In genomic region chr7:139109983-139110411, GRCh38 we compare ENCODE assay signal across 7 cellular contexts. TPM values are rescaled to one million over a fixed set of nuclear protein-coding genes. Genes with fewer than 3 reads are reported as not detected.
DNase-seq lines count a peak whose midpoint lies in the region; ATAC-seq and TF ChIP-seq lines count a peak whose summit lies in the region.

No MANE protein-coding gene starts in this region.

- H3K79me2 ChIP-seq in GM23338 (replicated peaks; ENCODE audit: insufficient read depth): peaks cover 31% of the 10 kb centered on the region

- DNase-seq in GM23338 (ENCODE audit: low spot score) (no peak), glutamatergic neuron (no peak), cerebellum (ENCODE audit: low spot score) (no peak), NCI-H146 treated with DMSO at 0.1 percent for 48 hours (lab: John Stamatoyannopoulos, UW; ENCODE audit: unreplicated experiment) (no peak), SKM-1 treated with dmso at 0.1 percent for 144 hours (lab: John Stamatoyannopoulos, UW; ENCODE audit: unreplicated experiment) (no peak)
- no peak for DNase-seq in stimulated activated naive CD8-positive, alpha-beta T cell treated with anti-CD3 and anti-CD28 coated beads, Interleukin-15, Interleukin-2, amounts not matched to agents 100 U/mL and 50 U/mL, for 24 hours

- H3K27me3 Mint-ChIP-seq in GM23338 (ENCODE audit: insufficient read depth, low read depth, poor library complexity): peaks cover 30% of the 10 kb centered on the region
- peaks cover 15% of the 10 kb centered on the region for H3K27me3 Mint-ChIP-seq in glutamatergic neuron (ENCODE audit: unreplicated experiment)

- H3K27ac ChIP-seq in GM23338 (ENCODE audit: low read depth): no peak overlapping the region

- H3K4me1 Mint-ChIP-seq in GM23338 (peaks cover 16% of the 10 kb centered on the region), glutamatergic neuron (ENCODE audit: low read depth, unreplicated experiment) (peaks cover 9% of the 10 kb centered on the region)

- peak overlapping the region; percentile 89 for H3K4me3 Mint-ChIP-seq in GM23338
- H3K4me3 Mint-ChIP-seq in glutamatergic neuron (ENCODE audit: unreplicated experiment): peak overlapping the region; percentile 90

- 0 out of 2 replicates have a peak, but pooled peaks cover 2% of the 10 kb centered on the region for H4K20me1 ChIP-seq in GM23338 (replicated peaks; ENCODE audit: insufficient read depth)

- H3K4me2 ChIP-seq in GM23338: peak overlapping the region; percentile 97

- peak overlapping the region; percentile 97 for H2AFZ ChIP-seq in GM23338

- peaks cover 9% of the 10 kb centered on the region for H3K4me1 ChIP-seq in GM23338 (ENCODE audit: insufficient read depth)

- TF ChIP-seq CTCF in GM23338 (conservative IDR thresholded peaks at IDR 0.05; ENCODE audit: low read depth in 2 of 2): no peak
- no peak for TF ChIP-seq CTCF in glutamatergic neuron (IDR thresholded peaks at IDR 0.05; ENCODE audit: partially characterized antibody, unreplicated experiment)

- no peaks in the 10 kb centered on the region for H3K36me3 ChIP-seq in GM23338 (ENCODE audit: insufficient read depth)

- H3K36me3 Mint-ChIP-seq in GM23338 (ENCODE audit: low read depth) (peaks cover 7% of the 10 kb centered on the region; the same call in 1 of the 3 replicates), glutamatergic neuron (ENCODE audit: unreplicated experiment) (no peaks in the 10 kb centered on the region)

- H3K9me3 Mint-ChIP-seq in GM23338 (no peaks in the 10 kb centered on the region; the same call in 2 of the 3 replicates), glutamatergic neuron (ENCODE audit: unreplicated experiment) (peaks cover 15% of the 10 kb centered on the region)

- H3F3A ChIP-seq in GM23338 (replicated peaks; ENCODE audit: low read depth): 0 out of 2 replicates have a peak, but pooled peaks cover 5% of the 10 kb centered on the region

- H3K4me3 ChIP-seq in GM23338: peak overlapping the region; percentile 96

- H3K9me2 ChIP-seq in GM23338 (ENCODE audit: insufficient read depth): peaks cover 14% of the 10 kb centered on the region; the same call in 1 of the 2 replicates

- ATAC-seq in GM23338: no peak
- no peak for ATAC-seq in SK-N-SH treated with all-trans-retinoic acid at 6 μM for 48 hours
- peak; percentile 3 for ATAC-seq in stimulated activated naive CD8-positive, alpha-beta T cell treated with anti-CD3 and anti-CD28 coated beads, Interleukin-15, Interleukin-2, amounts not matched to agents 100 U/mL and 50 U/mL, for 24 hours

- peaks cover 21% of the 10 kb centered on the region for H3K27me3 ChIP-seq in GM23338 (ENCODE audit: insufficient read depth)

- H3K27ac Mint-ChIP-seq in GM23338: peak overlapping the region; percentile 92
- H3K27ac Mint-ChIP-seq in glutamatergic neuron (ENCODE audit: unreplicated experiment): peak overlapping the region; percentile 65

TF ChIP-seq in GM23338, 12 proteins besides CTCF, POLR2A, EP300 and RAD21 (continues in another document):
- no peak for TF ChIP-seq ZNF114 (CRISPR knock-in tag; IDR thresholded peaks at IDR 0.05)
- TF ChIP-seq ETS1 (IDR thresholded peaks at IDR 0.05): no peak
- TF ChIP-seq STAT1 (IDR thresholded peaks at IDR 0.05; ENCODE audit: unreplicated experiment): no peak
- TF ChIP-seq REST (IDR thresholded peaks at IDR 0.05; ENCODE audit: unreplicated experiment): no peak
- TF ChIP-seq EZH2 (IDR thresholded peaks at IDR 0.05; ENCODE audit: low read depth, unreplicated experiment): no peak
- no peak for TF ChIP-seq ZNF331 (CRISPR knock-in tag; IDR thresholded peaks at IDR 0.05; ENCODE audit: low read depth)
- no peak for TF ChIP-seq EZH2phosphoT487 (IDR thresholded peaks at IDR 0.05; ENCODE audit: unreplicated experiment)
- TF ChIP-seq POLR2AphosphoS5 (IDR thresholded peaks at IDR 0.05; ENCODE audit: low read depth): no peak
- TF ChIP-seq NANOG (IDR thresholded peaks at IDR 0.05; ENCODE audit: borderline replicate concordance): no peak
- no peak for TF ChIP-seq CREB1 (CRISPR knock-in tag; IDR thresholded peaks at IDR 0.05; ENCODE audit: low read depth)

TF ChIP-seq in SK-N-SH treated with all-trans-retinoic acid at 6 μM for 48 hours, 23 proteins besides CTCF, POLR2A, EP300 and RAD21:
- no peak for TF ChIP-seq RARB (CRISPR knock-in tag; IDR thresholded peaks at IDR 0.05)
- no peak for TF ChIP-seq ZFP3 (CRISPR knock-in tag; IDR thresholded peaks at IDR 0.05)
- TF ChIP-seq PPARA (CRISPR knock-in tag; IDR thresholded peaks at IDR 0.05; ENCODE audit: borderline replicate concordance): no peak
- TF ChIP-seq, protein P1, sequence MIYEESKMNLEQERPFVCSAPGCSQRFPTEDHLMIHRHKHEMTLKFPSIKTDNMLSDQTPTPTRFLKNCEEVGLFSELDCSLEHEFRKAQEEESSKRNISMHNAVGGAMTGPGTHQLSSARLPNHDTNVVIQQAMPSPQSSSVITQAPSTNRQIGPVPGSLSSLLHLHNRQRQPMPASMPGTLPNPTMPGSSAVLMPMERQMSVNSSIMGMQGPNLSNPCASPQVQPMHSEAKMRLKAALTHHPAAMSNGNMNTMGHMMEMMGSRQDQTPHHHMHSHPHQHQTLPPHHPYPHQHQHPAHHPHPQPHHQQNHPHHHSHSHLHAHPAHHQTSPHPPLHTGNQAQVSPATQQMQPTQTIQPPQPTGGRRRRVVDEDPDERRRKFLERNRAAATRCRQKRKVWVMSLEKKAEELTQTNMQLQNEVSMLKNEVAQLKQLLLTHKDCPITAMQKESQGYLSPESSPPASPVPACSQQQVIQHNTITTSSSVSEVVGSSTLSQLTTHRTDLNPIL (CRISPR knock-in tag; IDR thresholded peaks at IDR 0.05; ENCODE audit: low read depth): peak; percentile 46; the same call in 1 of the 2 replicates
- no peak for TF ChIP-seq TOX (CRISPR knock-in tag; IDR thresholded peaks at IDR 0.05; ENCODE audit: borderline replicate concordance)
- TF ChIP-seq CSDC2 (CRISPR knock-in tag; IDR thresholded peaks at IDR 0.05): no peak
- TF ChIP-seq ESRRG (CRISPR knock-in tag; IDR thresholded peaks at IDR 0.05): no peak
- TF ChIP-seq ISL1 (CRISPR knock-in tag; IDR thresholded peaks at IDR 0.05): no peak
- no peak for TF ChIP-seq BACH2 (CRISPR knock-in tag; IDR thresholded peaks at IDR 0.05; ENCODE audit: borderline replicate concordance)
- no peak for TF ChIP-seq ZNF565 (CRISPR knock-in tag; conservative IDR thresholded peaks at IDR 0.05; ENCODE audit: low read depth)
- no peak for TF ChIP-seq GLIS3 (CRISPR knock-in tag; IDR thresholded peaks at IDR 0.05)
- TF ChIP-seq, protein P2, sequence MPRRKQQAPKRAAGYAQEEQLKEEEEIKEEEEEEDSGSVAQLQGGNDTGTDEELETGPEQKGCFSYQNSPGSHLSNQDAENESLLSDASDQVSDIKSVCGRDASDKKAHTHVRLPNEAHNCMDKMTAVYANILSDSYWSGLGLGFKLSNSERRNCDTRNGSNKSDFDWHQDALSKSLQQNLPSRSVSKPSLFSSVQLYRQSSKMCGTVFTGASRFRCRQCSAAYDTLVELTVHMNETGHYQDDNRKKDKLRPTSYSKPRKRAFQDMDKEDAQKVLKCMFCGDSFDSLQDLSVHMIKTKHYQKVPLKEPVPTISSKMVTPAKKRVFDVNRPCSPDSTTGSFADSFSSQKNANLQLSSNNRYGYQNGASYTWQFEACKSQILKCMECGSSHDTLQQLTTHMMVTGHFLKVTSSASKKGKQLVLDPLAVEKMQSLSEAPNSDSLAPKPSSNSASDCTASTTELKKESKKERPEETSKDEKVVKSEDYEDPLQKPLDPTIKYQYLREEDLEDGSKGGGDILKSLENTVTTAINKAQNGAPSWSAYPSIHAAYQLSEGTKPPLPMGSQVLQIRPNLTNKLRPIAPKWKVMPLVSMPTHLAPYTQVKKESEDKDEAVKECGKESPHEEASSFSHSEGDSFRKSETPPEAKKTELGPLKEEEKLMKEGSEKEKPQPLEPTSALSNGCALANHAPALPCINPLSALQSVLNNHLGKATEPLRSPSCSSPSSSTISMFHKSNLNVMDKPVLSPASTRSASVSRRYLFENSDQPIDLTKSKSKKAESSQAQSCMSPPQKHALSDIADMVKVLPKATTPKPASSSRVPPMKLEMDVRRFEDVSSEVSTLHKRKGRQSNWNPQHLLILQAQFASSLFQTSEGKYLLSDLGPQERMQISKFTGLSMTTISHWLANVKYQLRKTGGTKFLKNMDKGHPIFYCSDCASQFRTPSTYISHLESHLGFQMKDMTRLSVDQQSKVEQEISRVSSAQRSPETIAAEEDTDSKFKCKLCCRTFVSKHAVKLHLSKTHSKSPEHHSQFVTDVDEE (CRISPR knock-in tag; IDR thresholded peaks at IDR 0.05): 0 out of 2 replicates have a peak, but pooled peaks have one; percentile 3

RNA-seq across cellular contexts. Expression of gene ZC3HAV1, which starts 0.5 kb away (rescaled TPM):
- 56.8 and 59.8 TPM in 2 replicates for total RNA-seq in GM23338 (2014; rRNA removed; shearing (Covaris generic))
- polyA plus RNA-seq in GM23338 (2016; fragmentation: Nextera tagmentation; extraction: Ambion mirVana): 23.4 and 24.8 TPM in 2 replicates
- total RNA-seq in glutamatergic neuron (ENCODE audit: unreplicated experiment) (13.5 TPM), cerebellum (6.3 TPM)
